ENCODE assay signal across 19 cellular contexts in genomic region chr12:109512608-109513007, GRCh38. TPM values are rescaled to one million over a fixed set of nuclear protein-coding genes. Genes with fewer than 3 reads are reported as not detected.
DNase-seq lines count a peak whose midpoint lies in the region; ATAC-seq and TF ChIP-seq lines count a peak whose summit lies in the region.
"Had no signal": no experiment of that assay in that cellular context is flagged by ENCODE, and none has a peak within 500 bp of the region (broad histone marks: within the 10 kb centered on the region; RNA-seq: fewer than 3 reads in every experiment).

No MANE protein-coding gene starts in this region.

- H3K9me3 ChIP-seq in IMR-90 (ENCODE audit: control insufficient read depth, insufficient read depth, low read length) = no peaks in the 10 kb centered on the region
- H3K9me3 ChIP-seq in endodermal cell (ENCODE audit: control insufficient read depth, low read length) = no peaks in the 10 kb centered on the region
- no peaks in the 10 kb centered on the region for H3K9me3 ChIP-seq in neural progenitor cell (ENCODE audit: low read depth)

- no peak overlapping the region for H4K91ac ChIP-seq in IMR-90 (ENCODE audit: insufficient read depth, low read depth, low read length)

- H2AFZ ChIP-seq in IMR-90 (replicated peaks; ENCODE audit: low read length, poor library complexity) (no peak overlapping the region), neural progenitor cell (replicated peaks) (no peak overlapping the region)

- H3K56ac ChIP-seq in IMR-90 (ENCODE audit: extremely low read depth, insufficient read depth, low read length) = no peak overlapping the region

- H4K5ac ChIP-seq in IMR-90 (ENCODE audit: low read depth, low read length) = no peak overlapping the region

- H3K9me1 ChIP-seq in IMR-90 (ENCODE audit: insufficient read depth, low read length) = 0 out of 2 replicates have a peak, but pooled peaks cover 3% of the 10 kb centered on the region

- H3K4me1 ChIP-seq in IMR-90 (ENCODE audit: control insufficient read depth, insufficient read depth, low read length) (no peaks in the 10 kb centered on the region), endodermal cell (ENCODE audit: control insufficient read depth, insufficient read depth, low read length) (no peaks in the 10 kb centered on the region), neural progenitor cell (no peaks in the 10 kb centered on the region), foreskin keratinocyte (no peaks in the 10 kb centered on the region)

- TF ChIP-seq RAD21 in IMR-90 (IDR thresholded peaks at IDR 0.05; ENCODE audit: low read length) = no peak

- H2AK5ac ChIP-seq in IMR-90 (ENCODE audit: low read depth, low read length) = no peak overlapping the region

- H2BK15ac ChIP-seq in IMR-90 (ENCODE audit: low read depth, low read length) = no peak overlapping the region

- H3K27me3 Mint-ChIP-seq in endodermal cell (ENCODE audit: insufficient read depth) (no peaks in the 10 kb centered on the region), neural progenitor cell (ENCODE audit: insufficient read depth, low read depth) (peaks cover 3% of the 10 kb centered on the region), chondrocyte (ENCODE audit: low read depth) (no peaks in the 10 kb centered on the region)

- intact Hi-C loops in IMR-90 (cut with micrococcal nuclease) = no loop called here

- no peak overlapping the region for H3K14ac ChIP-seq in IMR-90 (replicated peaks; ENCODE audit: low read depth, low read length)

- H3K4me3 ChIP-seq in IMR-90 (ENCODE audit: insufficient read depth, low read depth, low read length) (no peak overlapping the region), endodermal cell (ENCODE audit: low read length) (no peak overlapping the region), neural progenitor cell (no peak overlapping the region)

- H3K4ac ChIP-seq in IMR-90 (ENCODE audit: low read depth, low read length) = no peak overlapping the region

- WGBS in IMR-90 (ENCODE audit: extremely low coverage in 2 of 2, insufficient read length in 1 of 2), 2 experiments = 60% methylated on average over 1 of the region's 1 CpG; no CpG with 5 or more reads in 1 of the 2 experiments
- WGBS in endodermal cell (ENCODE audit: insufficient coverage in 1 of 2, insufficient read length in 1 of 2), 2 experiments = 67 to 95% methylated on average over 1 of the region's 1 CpG

- H3K4me3 Mint-ChIP-seq in endodermal cell = no peak overlapping the region
- no peak overlapping the region for H3K4me3 Mint-ChIP-seq in neural progenitor cell
- H3K4me3 Mint-ChIP-seq in chondrocyte (ENCODE audit: unreplicated experiment) = no peak overlapping the region

- CTCF ChIA-PET in IMR-90 (lab: Yijun Ruan, JAX) = no interaction called here

- H2BK120ac ChIP-seq in IMR-90 (ENCODE audit: low read depth, low read length) = no peak overlapping the region

- H3K4me2 ChIP-seq in IMR-90 (ENCODE audit: low read depth, low read length) (no peak overlapping the region), neural progenitor cell (no peak overlapping the region)

- H3K9me3 Mint-ChIP-seq in endodermal cell (no peaks in the 10 kb centered on the region), neural progenitor cell (no peaks in the 10 kb centered on the region), chondrocyte (ENCODE audit: low read depth) (no peaks in the 10 kb centered on the region)

- no peak overlapping the region for H2AK9ac ChIP-seq in IMR-90 (replicated peaks; ENCODE audit: low read depth, low read length, poor library complexity)

- no peaks in the 10 kb centered on the region for H3K79me2 ChIP-seq in neural progenitor cell (ENCODE audit: low read depth)

- H3K27ac ChIP-seq in IMR-90 (ENCODE audit: insufficient read depth, low read length) (no peak overlapping the region), endodermal cell (ENCODE audit: low read depth, low read length) (peak overlapping the region; percentile 91), neural progenitor cell (no peak overlapping the region), foreskin keratinocyte (no peak overlapping the region)
- H3K27ac ChIP-seq: C4-2B had no signal

- H2BK20ac ChIP-seq in IMR-90 (ENCODE audit: low read depth, low read length) = no peak overlapping the region

- H3K36me3 Mint-ChIP-seq in endodermal cell (ENCODE audit: low read depth) (peaks cover 66% of the 10 kb centered on the region), neural progenitor cell (peaks cover 34% of the 10 kb centered on the region), chondrocyte (ENCODE audit: low read depth) (peaks cover 48% of the 10 kb centered on the region)

- no peak overlapping the region for H3K18ac ChIP-seq in IMR-90 (ENCODE audit: low read depth, low read length)

- no peak overlapping the region for H3K23ac ChIP-seq in IMR-90 (ENCODE audit: low read depth, low read length)

- no peak overlapping the region for H3K27ac Mint-ChIP-seq in endodermal cell
- H3K27ac Mint-ChIP-seq in neural progenitor cell = peak overlapping the region; percentile 21
- no peak overlapping the region for H3K27ac Mint-ChIP-seq in chondrocyte (ENCODE audit: unreplicated experiment)

- POLR2A ChIA-PET in IMR-90 (lab: Charles Lee; ENCODE audit: unreplicated experiment) = no interaction called here

- H3K4me1 Mint-ChIP-seq in endodermal cell (peaks cover 17% of the 10 kb centered on the region), neural progenitor cell (peaks cover 9% of the 10 kb centered on the region), chondrocyte (ENCODE audit: low read depth) (no peaks in the 10 kb centered on the region)

- in situ Hi-C loops in IMR-90 (cut with MboI; ENCODE audit: low sequenced_read_pairs) = no loop called here

- ATAC-seq in IMR-90 (ENCODE audit: low read depth) (peak; percentile 59), foreskin keratinocyte (no peak)
- ATAC-seq: SK-N-SH treated with all-trans-retinoic acid at 6 μM for 48 hours had no signal

- TF ChIP-seq CTCF in IMR-90 (conservative IDR thresholded peaks at IDR 0.05; ENCODE audit: low read depth, low read length) = no peak
- TF ChIP-seq CTCF in endodermal cell (conservative IDR thresholded peaks at IDR 0.05) = no peak
- no peak for TF ChIP-seq CTCF in neural progenitor cell (IDR thresholded peaks at IDR 0.05)
- TF ChIP-seq CTCF in chondrocyte (IDR thresholded peaks at IDR 0.05) = no peak
- no peak for TF ChIP-seq CTCF in foreskin keratinocyte (conservative IDR thresholded peaks at IDR 0.05)

- no peaks in the 10 kb centered on the region for H3F3A ChIP-seq in neural progenitor cell (ENCODE audit: low read depth)

- 0 out of 2 replicates have a peak, but pooled peaks cover 3% of the 10 kb centered on the region for H4K20me1 ChIP-seq in IMR-90 (ENCODE audit: insufficient read depth, low read length)
- H4K20me1 ChIP-seq in neural progenitor cell (ENCODE audit: low read depth) = no peaks in the 10 kb centered on the region

- H3K36me3 ChIP-seq in IMR-90 (ENCODE audit: control insufficient read depth, insufficient read depth, low read length) = peaks cover 57% of the 10 kb centered on the region
- H3K36me3 ChIP-seq in endodermal cell (ENCODE audit: control insufficient read depth, insufficient read depth, low read length) = peaks cover 55% of the 10 kb centered on the region
- H3K36me3 ChIP-seq in neural progenitor cell = no peaks in the 10 kb centered on the region

- no peaks in the 10 kb centered on the region for H3K79me1 ChIP-seq in IMR-90 (ENCODE audit: low read depth in 1 of 2, low read length in 2 of 2)

- no peak overlapping the region for H2BK5ac ChIP-seq in IMR-90 (ENCODE audit: low read depth, low read length, poor library complexity, severe bottlenecking)

- DNase-seq in IMR-90 = peak; percentile 11
- peak; percentile 41 for DNase-seq in NCI-H2227 (lab: John Stamatoyannopoulos, UW; ENCODE audit: unreplicated experiment)
- no peak for DNase-seq in endodermal cell
- DNase-seq in neural progenitor cell (ENCODE audit: low spot score) = no peak
- no peak for DNase-seq in chondrocyte (ENCODE audit: low spot score)
- DNase-seq in foreskin keratinocyte = no peak
- no peak for DNase-seq in medulla oblongata (ENCODE audit: extremely low spot score)
- DNase-seq: ACHN, GOT3, KBM-7, NCI-H1436, NCI-H1930, NCI-H510A, NCI-H748 treated with DMSO at 0.1 percent for 48 hours, PC-3, RPMI8226, SHP77 treated with DMSO at 0.1 percent for 48 hours had no signal

- no TSS peak for BruUV-seq in IMR-90 (replicated peaks; lab: Mats Ljungman, UMichigan)

- H4K8ac ChIP-seq in IMR-90 (ENCODE audit: low read depth in 2 of 2, low read length in 2 of 2) = no peak overlapping the region

- no peaks in the 10 kb centered on the region for H3K27me3 ChIP-seq in IMR-90 (ENCODE audit: control insufficient read depth, insufficient read depth, low read length)
- H3K27me3 ChIP-seq in endodermal cell (ENCODE audit: control insufficient read depth, insufficient read depth, low read length, poor library complexity, severe bottlenecking) = no peaks in the 10 kb centered on the region
- no peaks in the 10 kb centered on the region for H3K27me3 ChIP-seq in neural progenitor cell
- H3K27me3 ChIP-seq in foreskin keratinocyte = no peaks in the 10 kb centered on the region

- dilution Hi-C loops in IMR-90 (cut with HindIII; ENCODE audit: low sequenced_read_pairs, unreplicated experiment) = no loop called here

- TF ChIP-seq POLR2A in IMR-90 (IDR thresholded peaks at IDR 0.05; ENCODE audit: low read depth, low read length) = no peak

- H3K9ac ChIP-seq in IMR-90 (ENCODE audit: low read depth, low read length) (no peak overlapping the region), endodermal cell (ENCODE audit: extremely low read depth, low read length, poor library complexity, severe bottlenecking) (no peak overlapping the region), neural progenitor cell (no peak overlapping the region)

RNA-seq across cellular contexts. Expression of gene UBE3B, which starts 35.2 kb away (rescaled TPM):
- 18.8 and 19.4 TPM in 2 replicates for total RNA-seq in IMR-90 (2012; rRNA removed)
- polyA plus RNA-seq in IMR-90 (2012; rRNA removed) = 24.3 and 24.9 TPM in 2 replicates
- polyA plus RNA-seq in IMR-90 (2012; cell fraction: cytosol; rRNA removed) = 17.0 and 19.0 TPM in 2 replicates
- 49.8 and 61.5 TPM in 2 replicates for polyA plus RNA-seq in IMR-90 (2012; cell fraction: nucleus; rRNA removed; ENCODE audit: low replicate concordance)
- 10 to 100 TPM; 32.0 to 39.8 TPM for total RNA-seq in endodermal cell
- polyA plus RNA-seq in endodermal cell (2013, experiment 1 of 2) = 30.8 TPM
- polyA plus RNA-seq in endodermal cell (2013, experiment 2 of 2) = 29.5 TPM
- 28.4 and 33.7 TPM in 2 replicates for total RNA-seq in neural progenitor cell (ENCODE audit: low replicate concordance)
- total RNA-seq in chondrocyte = 32.9 to 39.5 TPM (median 33.8 TPM) in 3 replicates
- 27.5 and 31.3 TPM in 2 replicates for total RNA-seq in foreskin keratinocyte
- 10.5 and 15.5 TPM in 2 replicates for polyA plus RNA-seq in foreskin keratinocyte

RNA-seq across cellular contexts. Expression of gene KCTD10, which starts 35.5 kb away (rescaled TPM):
- 72.1 and 77.2 TPM in 2 replicates for total RNA-seq in IMR-90 (2012; rRNA removed)
- 82.8 and 88.4 TPM in 2 replicates for polyA plus RNA-seq in IMR-90 (2012; rRNA removed)
- 59.8 and 83.6 TPM in 2 replicates for polyA plus RNA-seq in IMR-90 (2012; cell fraction: cytosol; rRNA removed)
- 122 and 137 TPM in 2 replicates for polyA plus RNA-seq in IMR-90 (2012; cell fraction: nucleus; rRNA removed; ENCODE audit: low replicate concordance)
- 10 to 100 TPM; 50.9 to 53.5 TPM for total RNA-seq in endodermal cell
- 51.3 TPM for polyA plus RNA-seq in endodermal cell (2013, experiment 1 of 2)
- polyA plus RNA-seq in endodermal cell (2013, experiment 2 of 2) = 55.3 TPM
- 40.9 and 57.5 TPM in 2 replicates for total RNA-seq in neural progenitor cell (ENCODE audit: low replicate concordance)
- 57.2 to 80.4 TPM (median 73.4 TPM) in 3 replicates for total RNA-seq in chondrocyte
- total RNA-seq in foreskin keratinocyte = 37.1 and 39.2 TPM in 2 replicates
- 19.8 and 22.4 TPM in 2 replicates for polyA plus RNA-seq in foreskin keratinocyte

Comparison
In these comparisons a context has a peak if more than half of its experiments do, and no peak if none do; other contexts are left out.
1. DNase-seq: peak in IMR-90 (single experiment) and NCI-H2227 (single experiment); none in endodermal cell (single experiment), neural progenitor cell (single experiment), chondrocyte (single experiment), foreskin keratinocyte (0 of 2) and medulla oblongata (single experiment).